2 cellular contexts compared by ENCODE assay signal in the genomic region with DNA sequence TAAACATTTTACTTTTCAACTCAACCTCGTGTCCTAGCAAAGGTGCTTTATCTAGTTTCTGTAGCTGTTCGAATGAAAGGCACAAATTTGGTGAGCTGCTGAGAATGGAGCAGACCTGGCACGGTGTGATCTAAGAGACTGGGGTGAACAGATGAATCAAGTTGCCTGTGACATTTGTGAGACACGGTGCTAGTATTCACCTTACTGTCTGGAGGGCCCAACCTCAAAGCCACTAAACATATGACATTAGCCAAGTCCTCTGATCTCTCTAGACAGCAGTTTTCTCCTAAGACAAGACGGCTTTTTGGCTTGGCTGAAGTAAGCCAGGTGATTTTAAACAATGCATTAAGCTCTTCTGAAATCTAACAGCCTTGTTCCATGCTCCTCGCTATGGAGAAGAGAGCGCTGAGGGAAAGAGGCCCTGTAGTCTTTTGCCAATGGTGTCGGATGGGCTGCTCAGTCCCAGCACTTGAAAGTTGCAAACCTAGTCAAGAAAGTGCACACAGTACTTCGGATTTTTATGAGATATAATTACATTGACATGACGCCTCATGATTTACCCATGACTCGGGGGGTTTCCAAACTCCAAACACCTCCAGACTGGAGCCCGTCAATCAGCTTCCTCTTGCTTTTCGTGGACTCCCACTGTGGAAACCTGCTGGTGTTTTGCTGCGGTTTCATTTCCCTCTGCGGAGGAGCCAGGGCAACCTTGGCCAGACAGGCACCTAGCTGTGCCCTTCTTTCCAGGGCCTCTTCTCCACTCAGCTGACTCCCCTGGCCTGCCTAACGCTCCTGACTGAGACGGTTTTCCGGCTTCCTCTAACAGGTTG.
TF ChIP-seq lines count a peak whose summit lies in the region.

No MANE protein-coding gene starts in this region.

TF ChIP-seq in HCT116, 20 proteins besides CTCF, POLR2A, EP300 and RAD21:
- TF ChIP-seq CEBPB (IDR thresholded peaks at IDR 0.05; ENCODE audit: low read depth) (no peak), ZNF274 (IDR thresholded peaks at IDR 0.05; ENCODE audit: low read depth, low read length) (no peak), FOSL1 (IDR thresholded peaks at IDR 0.05; ENCODE audit: low read depth) (no peak), EGR1 (IDR thresholded peaks at IDR 0.05; ENCODE audit: low read depth) (no peak), ZFX (IDR thresholded peaks at IDR 0.05) (no peak), EZH2 (IDR thresholded peaks at IDR 0.05) (no peak), POLR2AphosphoS5 (IDR thresholded peaks at IDR 0.05; ENCODE audit: low read depth, low read length) (no peak), CBX3 (IDR thresholded peaks at IDR 0.05; ENCODE audit: low read depth) (no peak), EZH2phosphoT487 (IDR thresholded peaks at IDR 0.05; ENCODE audit: borderline replicate concordance) (no peak), SIN3A (IDR thresholded peaks at IDR 0.05; ENCODE audit: low read depth) (no peak), JUND (IDR thresholded peaks at IDR 0.05) (no peak), SP1 (IDR thresholded peaks at IDR 0.05; ENCODE audit: low read depth) (no peak), MAX (IDR thresholded peaks at IDR 0.05) (no peak), REST (IDR thresholded peaks at IDR 0.05; ENCODE audit: low read depth) (no peak), SRF (IDR thresholded peaks at IDR 0.05; ENCODE audit: low read depth) (no peak), YY1 (IDR thresholded peaks at IDR 0.05; ENCODE audit: extremely low read depth, insufficient replicate concordance, low read depth, low read length) (no peak), ELF1 (IDR thresholded peaks at IDR 0.05; ENCODE audit: borderline replicate concordance, low read depth) (no peak)
- TF ChIP-seq, protein P1, sequence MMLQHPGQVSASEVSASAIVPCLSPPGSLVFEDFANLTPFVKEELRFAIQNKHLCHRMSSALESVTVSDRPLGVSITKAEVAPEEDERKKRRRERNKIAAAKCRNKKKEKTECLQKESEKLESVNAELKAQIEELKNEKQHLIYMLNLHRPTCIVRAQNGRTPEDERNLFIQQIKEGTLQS (IDR thresholded peaks at IDR 0.05): no peak
- TF ChIP-seq, protein P2, sequence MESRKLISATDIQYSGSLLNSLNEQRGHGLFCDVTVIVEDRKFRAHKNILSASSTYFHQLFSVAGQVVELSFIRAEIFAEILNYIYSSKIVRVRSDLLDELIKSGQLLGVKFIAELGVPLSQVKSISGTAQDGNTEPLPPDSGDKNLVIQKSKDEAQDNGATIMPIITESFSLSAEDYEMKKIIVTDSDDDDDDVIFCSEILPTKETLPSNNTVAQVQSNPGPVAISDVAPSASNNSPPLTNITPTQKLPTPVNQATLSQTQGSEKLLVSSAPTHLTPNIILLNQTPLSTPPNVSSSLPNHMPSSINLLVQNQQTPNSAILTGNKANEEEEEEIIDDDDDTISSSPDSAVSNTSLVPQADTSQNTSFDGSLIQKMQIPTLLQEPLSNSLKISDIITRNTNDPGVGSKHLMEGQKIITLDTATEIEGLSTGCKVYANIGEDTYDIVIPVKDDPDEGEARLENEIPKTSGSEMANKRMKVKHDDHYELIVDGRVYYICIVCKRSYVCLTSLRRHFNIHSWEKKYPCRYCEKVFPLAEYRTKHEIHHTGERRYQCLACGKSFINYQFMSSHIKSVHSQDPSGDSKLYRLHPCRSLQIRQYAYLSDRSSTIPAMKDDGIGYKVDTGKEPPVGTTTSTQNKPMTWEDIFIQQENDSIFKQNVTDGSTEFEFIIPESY (IDR thresholded peaks at IDR 0.05; ENCODE audit: extremely low read depth, insufficient replicate concordance, low read length): no peak

TF ChIP-seq in H1, 55 proteins besides CTCF, POLR2A, EP300 and RAD21:
- TF ChIP-seq POLR2AphosphoS5 (IDR thresholded peaks at IDR 0.05; ENCODE audit: low read depth, low read length) (no peak), CEBPB (IDR thresholded peaks at IDR 0.05; ENCODE audit: low read depth, low read length) (no peak), RBBP5 (IDR thresholded peaks at IDR 0.05; ENCODE audit: borderline replicate concordance, low read depth, low read length) (no peak), SP1 (IDR thresholded peaks at IDR 0.05; ENCODE audit: low read depth, low read length) (no peak), KDM4A (IDR thresholded peaks at IDR 0.05; ENCODE audit: low read depth, low read length, severe bottlenecking) (no peak), ASH2L (IDR thresholded peaks at IDR 0.05; ENCODE audit: low read length) (no peak), MAX (IDR thresholded peaks at IDR 0.05) (no peak), FOSL1 (IDR thresholded peaks at IDR 0.05; ENCODE audit: insufficient read depth, low read depth, low read length) (no peak), JUN (IDR thresholded peaks at IDR 0.05; ENCODE audit: low read depth, low read length) (no peak), EGR1 (IDR thresholded peaks at IDR 0.05; ENCODE audit: borderline replicate concordance, low read depth, low read length) (no peak), RNF2 (IDR thresholded peaks at IDR 0.05; ENCODE audit: borderline replicate concordance, low read depth, low read length, missing control alignments, poor library complexity, severe bottlenecking) (no peak), SAP30 (IDR thresholded peaks at IDR 0.05; ENCODE audit: insufficient read depth, insufficient replicate concordance, low read length) (no peak), SP2 (IDR thresholded peaks at IDR 0.05; ENCODE audit: low read length) (no peak), BACH1 (IDR thresholded peaks at IDR 0.05; ENCODE audit: low read length) (no peak), GABPA (IDR thresholded peaks at IDR 0.05; ENCODE audit: borderline replicate concordance, insufficient read depth, low read length) (no peak)
- TF ChIP-seq, protein P3, sequence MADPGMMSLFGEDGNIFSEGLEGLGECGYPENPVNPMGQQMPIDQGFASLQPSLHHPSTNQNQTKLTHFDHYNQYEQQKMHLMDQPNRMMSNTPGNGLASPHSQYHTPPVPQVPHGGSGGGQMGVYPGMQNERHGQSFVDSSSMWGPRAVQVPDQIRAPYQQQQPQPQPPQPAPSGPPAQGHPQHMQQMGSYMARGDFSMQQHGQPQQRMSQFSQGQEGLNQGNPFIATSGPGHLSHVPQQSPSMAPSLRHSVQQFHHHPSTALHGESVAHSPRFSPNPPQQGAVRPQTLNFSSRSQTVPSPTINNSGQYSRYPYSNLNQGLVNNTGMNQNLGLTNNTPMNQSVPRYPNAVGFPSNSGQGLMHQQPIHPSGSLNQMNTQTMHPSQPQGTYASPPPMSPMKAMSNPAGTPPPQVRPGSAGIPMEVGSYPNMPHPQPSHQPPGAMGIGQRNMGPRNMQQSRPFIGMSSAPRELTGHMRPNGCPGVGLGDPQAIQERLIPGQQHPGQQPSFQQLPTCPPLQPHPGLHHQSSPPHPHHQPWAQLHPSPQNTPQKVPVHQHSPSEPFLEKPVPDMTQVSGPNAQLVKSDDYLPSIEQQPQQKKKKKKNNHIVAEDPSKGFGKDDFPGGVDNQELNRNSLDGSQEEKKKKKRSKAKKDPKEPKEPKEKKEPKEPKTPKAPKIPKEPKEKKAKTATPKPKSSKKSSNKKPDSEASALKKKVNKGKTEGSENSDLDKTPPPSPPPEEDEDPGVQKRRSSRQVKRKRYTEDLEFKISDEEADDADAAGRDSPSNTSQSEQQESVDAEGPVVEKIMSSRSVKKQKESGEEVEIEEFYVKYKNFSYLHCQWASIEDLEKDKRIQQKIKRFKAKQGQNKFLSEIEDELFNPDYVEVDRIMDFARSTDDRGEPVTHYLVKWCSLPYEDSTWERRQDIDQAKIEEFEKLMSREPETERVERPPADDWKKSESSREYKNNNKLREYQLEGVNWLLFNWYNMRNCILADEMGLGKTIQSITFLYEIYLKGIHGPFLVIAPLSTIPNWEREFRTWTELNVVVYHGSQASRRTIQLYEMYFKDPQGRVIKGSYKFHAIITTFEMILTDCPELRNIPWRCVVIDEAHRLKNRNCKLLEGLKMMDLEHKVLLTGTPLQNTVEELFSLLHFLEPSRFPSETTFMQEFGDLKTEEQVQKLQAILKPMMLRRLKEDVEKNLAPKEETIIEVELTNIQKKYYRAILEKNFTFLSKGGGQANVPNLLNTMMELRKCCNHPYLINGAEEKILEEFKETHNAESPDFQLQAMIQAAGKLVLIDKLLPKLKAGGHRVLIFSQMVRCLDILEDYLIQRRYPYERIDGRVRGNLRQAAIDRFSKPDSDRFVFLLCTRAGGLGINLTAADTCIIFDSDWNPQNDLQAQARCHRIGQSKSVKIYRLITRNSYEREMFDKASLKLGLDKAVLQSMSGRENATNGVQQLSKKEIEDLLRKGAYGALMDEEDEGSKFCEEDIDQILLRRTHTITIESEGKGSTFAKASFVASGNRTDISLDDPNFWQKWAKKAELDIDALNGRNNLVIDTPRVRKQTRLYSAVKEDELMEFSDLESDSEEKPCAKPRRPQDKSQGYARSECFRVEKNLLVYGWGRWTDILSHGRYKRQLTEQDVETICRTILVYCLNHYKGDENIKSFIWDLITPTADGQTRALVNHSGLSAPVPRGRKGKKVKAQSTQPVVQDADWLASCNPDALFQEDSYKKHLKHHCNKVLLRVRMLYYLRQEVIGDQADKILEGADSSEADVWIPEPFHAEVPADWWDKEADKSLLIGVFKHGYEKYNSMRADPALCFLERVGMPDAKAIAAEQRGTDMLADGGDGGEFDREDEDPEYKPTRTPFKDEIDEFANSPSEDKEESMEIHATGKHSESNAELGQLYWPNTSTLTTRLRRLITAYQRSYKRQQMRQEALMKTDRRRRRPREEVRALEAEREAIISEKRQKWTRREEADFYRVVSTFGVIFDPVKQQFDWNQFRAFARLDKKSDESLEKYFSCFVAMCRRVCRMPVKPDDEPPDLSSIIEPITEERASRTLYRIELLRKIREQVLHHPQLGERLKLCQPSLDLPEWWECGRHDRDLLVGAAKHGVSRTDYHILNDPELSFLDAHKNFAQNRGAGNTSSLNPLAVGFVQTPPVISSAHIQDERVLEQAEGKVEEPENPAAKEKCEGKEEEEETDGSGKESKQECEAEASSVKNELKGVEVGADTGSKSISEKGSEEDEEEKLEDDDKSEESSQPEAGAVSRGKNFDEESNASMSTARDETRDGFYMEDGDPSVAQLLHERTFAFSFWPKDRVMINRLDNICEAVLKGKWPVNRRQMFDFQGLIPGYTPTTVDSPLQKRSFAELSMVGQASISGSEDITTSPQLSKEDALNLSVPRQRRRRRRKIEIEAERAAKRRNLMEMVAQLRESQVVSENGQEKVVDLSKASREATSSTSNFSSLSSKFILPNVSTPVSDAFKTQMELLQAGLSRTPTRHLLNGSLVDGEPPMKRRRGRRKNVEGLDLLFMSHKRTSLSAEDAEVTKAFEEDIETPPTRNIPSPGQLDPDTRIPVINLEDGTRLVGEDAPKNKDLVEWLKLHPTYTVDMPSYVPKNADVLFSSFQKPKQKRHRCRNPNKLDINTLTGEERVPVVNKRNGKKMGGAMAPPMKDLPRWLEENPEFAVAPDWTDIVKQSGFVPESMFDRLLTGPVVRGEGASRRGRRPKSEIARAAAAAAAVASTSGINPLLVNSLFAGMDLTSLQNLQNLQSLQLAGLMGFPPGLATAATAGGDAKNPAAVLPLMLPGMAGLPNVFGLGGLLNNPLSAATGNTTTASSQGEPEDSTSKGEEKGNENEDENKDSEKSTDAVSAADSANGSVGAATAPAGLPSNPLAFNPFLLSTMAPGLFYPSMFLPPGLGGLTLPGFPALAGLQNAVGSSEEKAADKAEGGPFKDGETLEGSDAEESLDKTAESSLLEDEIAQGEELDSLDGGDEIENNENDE (IDR thresholded peaks at IDR 0.05; ENCODE audit: insufficient replicate concordance, low read length): no peak
- TF ChIP-seq, protein P1 (IDR thresholded peaks at IDR 0.05; ENCODE audit: insufficient read depth, low read depth, low read length): no peak
